Comparison of ENCODE assay signal across 12 cellular contexts in genomic region chr2:66573866-66574265, GRCh38.
A peak's percentile ranks its signal among the peaks of the same experiment; 100 is the strongest.
DNase-seq lines count a peak whose midpoint lies in the region; FAIRE-seq and TF ChIP-seq lines count a peak whose summit lies in the region.
"Had no signal": no experiment of that assay in that cellular context is flagged by ENCODE, and none has a peak within 500 bp of the region (broad histone marks: within the 10 kb centered on the region; RNA-seq: fewer than 3 reads in every experiment).

No MANE protein-coding gene starts in this region.

- no peak overlapping the region for H3K9ac ChIP-seq in OCI-LY1 (ENCODE audit: low read length)
- H3K9ac ChIP-seq in rectal smooth muscle tissue (ENCODE audit: low read length), result no peak overlapping the region

- H3K9me3 ChIP-seq in OCI-LY1 (ENCODE audit: low read length) (no peaks in the 10 kb centered on the region), iPS DF 6.9 (ENCODE audit: control insufficient read depth, insufficient read depth, low read length) (no peaks in the 10 kb centered on the region)

- no peaks in the 10 kb centered on the region for H3K79me2 ChIP-seq in OCI-LY1 (ENCODE audit: insufficient read depth, low read length)

- H3K4me2 ChIP-seq in OCI-LY1 (ENCODE audit: low read length), result peak overlapping the region; percentile 56; the same call in 1 of the 2 replicates

- H3K36me3 ChIP-seq in H7 (replicated peaks; ENCODE audit: control insufficient read depth, insufficient read depth, low read length) (no peaks in the 10 kb centered on the region), OCI-LY1 (ENCODE audit: insufficient read depth, low read length) (no peaks in the 10 kb centered on the region), iPS DF 6.9 (ENCODE audit: control insufficient read depth, insufficient read depth, low read length) (no peaks in the 10 kb centered on the region), rectal smooth muscle tissue (ENCODE audit: control insufficient read depth, insufficient read depth, low read length) (peaks cover 6% of the 10 kb centered on the region)

- H3K27ac ChIP-seq in OCI-LY1 (ENCODE audit: low read depth, low read length, poor library complexity, severe bottlenecking), result peak overlapping the region; percentile 32
- H3K27ac ChIP-seq in iPS DF 6.9 (ENCODE audit: low read length), result no peak overlapping the region
- peak overlapping the region; percentile 83 for H3K27ac ChIP-seq in rectal smooth muscle tissue (ENCODE audit: low read depth, low read length)

- WGBS in iPS DF 6.9 (ENCODE audit: insufficient coverage, insufficient read length), result no CpG with 5 or more reads among the region's 8 CpGs

- no peak overlapping the region for H2AFZ ChIP-seq in OCI-LY1 (ENCODE audit: low read length)

- peaks cover 35% of the 10 kb centered on the region for H3K27me3 ChIP-seq in H7 (ENCODE audit: control insufficient read depth, insufficient read depth, low read length)
- no peaks in the 10 kb centered on the region for H3K27me3 ChIP-seq in OCI-LY1 (ENCODE audit: insufficient read depth, low read length)
- peaks cover 30% of the 10 kb centered on the region for H3K27me3 ChIP-seq in iPS DF 6.9 (ENCODE audit: control insufficient read depth, insufficient read depth, low read length)
- H3K27me3 ChIP-seq in rectal smooth muscle tissue (ENCODE audit: control insufficient read depth, insufficient read depth, low read length), result peaks cover 10% of the 10 kb centered on the region

- H4K20me1 ChIP-seq in OCI-LY1 (ENCODE audit: insufficient read depth, low read length), result no peaks in the 10 kb centered on the region

- no peak for FAIRE-seq in urothelium cell line (lab: Jason Lieb, UNC)
- FAIRE-seq: G401.6 had no signal

- TF ChIP-seq CTCF in OCI-LY1 (IDR thresholded peaks at IDR 0.05; ENCODE audit: low read length), result no peak

- no peaks in the 10 kb centered on the region for H3K9me2 ChIP-seq in OCI-LY1 (ENCODE audit: low read depth, low read length)

- H3K4me3 ChIP-seq in H7 (ENCODE audit: insufficient read depth, low read depth, low read length) (peak overlapping the region; percentile 42), OCI-LY1 (ENCODE audit: low read depth, low read length, poor library complexity, severe bottlenecking) (no peak overlapping the region), iPS DF 6.9 (ENCODE audit: low read length) (peak overlapping the region; percentile 16; the same call in 1 of the 2 replicates), rectal smooth muscle tissue (ENCODE audit: low read length) (peak overlapping the region; percentile 26)

- no peaks in the 10 kb centered on the region for H3F3A ChIP-seq in OCI-LY1 (ENCODE audit: insufficient read depth, low read length)

- DNase-seq in H7 (peak; percentile 52), iPS DF 6.9 (ENCODE audit: low read depth, low spot score) (no peak), inferior parietal cortex (ENCODE audit: extremely low spot score) (no peak), urothelium cell line (ENCODE audit: low spot score) (no peak), NCI-H2107 treated with DMSO at 0.1 percent for 48 hours (lab: John Stamatoyannopoulos, UW; ENCODE audit: unreplicated experiment) (no peak)
- DNase-seq in stimulated activated naive CD4-positive, alpha-beta T cell (lab: John Stamatoyannopoulos, UW), result no peak
- DNase-seq: activated CD4-positive, alpha-beta T cell treated with anti-CD3 and anti-CD28 coated beads for 36 hours; NCI-H1105 treated with DMSO at 0.1 percent for 48 hours; stimulated activated naive CD4-positive, alpha-beta T cell treated with Interleukin-2 at 50 U/mL for 16 hours had no signal

- H3K4me1 ChIP-seq in OCI-LY1 (ENCODE audit: insufficient read depth, low read length, severe bottlenecking), result peaks cover 61% of the 10 kb centered on the region
- H3K4me1 ChIP-seq in iPS DF 6.9 (ENCODE audit: control insufficient read depth, insufficient read depth, low read length), result peaks cover 2% of the 10 kb centered on the region; the same call in 1 of the 2 replicates
- H3K4me1 ChIP-seq in rectal smooth muscle tissue (ENCODE audit: control insufficient read depth, insufficient read depth, low read length), result peaks cover 30% of the 10 kb centered on the region
